In genomic region chr12:106855221-106855758, GRCh38 we compare ENCODE assay signal across 1 cellular context.
TF ChIP-seq lines count a peak whose summit lies in the region.

No MANE protein-coding gene starts in this region.

TF ChIP-seq in HepG2, 621 proteins besides CTCF, POLR2A, EP300 and RAD21 (continued from another document and continues in another):
- TF ChIP-seq ZNF318 (CRISPR knock-in tag; IDR thresholded peaks at IDR 0.05) (no peak), ZNF138 (CRISPR knock-in tag; IDR thresholded peaks at IDR 0.05; ENCODE audit: low read depth) (no peak), ZNF263 (CRISPR knock-in tag; IDR thresholded peaks at IDR 0.05) (0 out of 2 replicates have a peak, but pooled peaks have one; percentile 8), ZNF75D (CRISPR knock-in tag; IDR thresholded peaks at IDR 0.05; ENCODE audit: borderline replicate concordance) (no peak), ATAD3A (CRISPR knock-in tag; IDR thresholded peaks at IDR 0.05) (no peak), TRIM22 (IDR thresholded peaks at IDR 0.05) (no peak), MZF1 (CRISPR knock-in tag; IDR thresholded peaks at IDR 0.05; ENCODE audit: borderline replicate concordance) (no peak), ZNF614 (CRISPR knock-in tag; IDR thresholded peaks at IDR 0.05; ENCODE audit: borderline replicate concordance) (peak; percentile 70; the same call in 1 of the 2 replicates), ZNF367 (CRISPR knock-in tag; IDR thresholded peaks at IDR 0.05; ENCODE audit: borderline replicate concordance) (no peak), ZNF646 (CRISPR knock-in tag; IDR thresholded peaks at IDR 0.05) (peak; percentile 38; the same call in 1 of the 2 replicates), ZNF44 (CRISPR knock-in tag; IDR thresholded peaks at IDR 0.05) (no peak), DDIT3 (CRISPR knock-in tag; IDR thresholded peaks at IDR 0.05) (no peak; the same call in 1 of the 2 replicates), CEBPG (CRISPR knock-in tag; IDR thresholded peaks at IDR 0.05) (peak; percentile 93), NONO (IDR thresholded peaks at IDR 0.05) (no peak), NONO (CRISPR knock-in tag; conservative IDR thresholded peaks at IDR 0.05) (peak; percentile 60; the same call in 1 of the 2 replicates), ZSCAN30 (CRISPR knock-in tag; IDR thresholded peaks at IDR 0.05) (no peak), TCF7L2 (IDR thresholded peaks at IDR 0.05; ENCODE audit: low read depth, low read length) (peak; percentile 53; the same call in 1 of the 2 replicates), TOE1 (CRISPR knock-in tag; IDR thresholded peaks at IDR 0.05) (no peak), ZFAT (CRISPR knock-in tag; conservative IDR thresholded peaks at IDR 0.05) (no peak), ZSCAN5A (CRISPR knock-in tag; IDR thresholded peaks at IDR 0.05; ENCODE audit: borderline replicate concordance) (no peak), ZNF703 (CRISPR knock-in tag; IDR thresholded peaks at IDR 0.05; ENCODE audit: borderline replicate concordance) (no peak), THAP9 (CRISPR knock-in tag; IDR thresholded peaks at IDR 0.05; ENCODE audit: borderline replicate concordance) (no peak), MIER2 (CRISPR knock-in tag; IDR thresholded peaks at IDR 0.05) (no peak), MED13 (CRISPR knock-in tag; IDR thresholded peaks at IDR 0.05) (peak; percentile 41; the same call in 1 of the 2 replicates), ZNF234 (CRISPR knock-in tag; conservative IDR thresholded peaks at IDR 0.05) (no peak), BRCA1 (CRISPR knock-in tag; IDR thresholded peaks at IDR 0.05) (peak; percentile 61; the same call in 1 of the 2 replicates), ZBTB49 (CRISPR knock-in tag; IDR thresholded peaks at IDR 0.05; ENCODE audit: borderline replicate concordance) (no peak), ZNF530 (CRISPR knock-in tag; IDR thresholded peaks at IDR 0.05; ENCODE audit: low read depth) (no peak), SETDB1 (CRISPR knock-in tag; IDR thresholded peaks at IDR 0.05; ENCODE audit: borderline replicate concordance) (no peak), FOXK2 (IDR thresholded peaks at IDR 0.05) (peak; percentile 56; the same call in 1 of the 2 replicates), MAFF (IDR thresholded peaks at IDR 0.05; ENCODE audit: low read depth, low read length) (no peak), ZNF577 (CRISPR knock-in tag; IDR thresholded peaks at IDR 0.05; ENCODE audit: borderline replicate concordance, low read depth) (no peak)
